In genomic region chr15:64897345-64897985, GRCh38 we compare ENCODE assay signal across 8 cellular contexts. TPM values are rescaled to one million over a fixed set of nuclear protein-coding genes. Genes with fewer than 3 reads are reported as not detected.
DNase-seq lines count a peak whose midpoint lies in the region; ATAC-seq and TF ChIP-seq lines count a peak whose summit lies in the region.

No MANE protein-coding gene starts in this region.

- no peak overlapping the region for H3K27ac ChIP-seq in CD8-positive, alpha-beta memory T cell (ENCODE audit: low read depth, low read length)
- H3K27ac ChIP-seq in SJSA1 (peak overlapping the region; percentile 56; the same call in 1 of the 2 replicates), esophagus muscularis mucosa (replicated peaks in 1 of 4) (peak overlapping the region; percentile 73 to 81 (median 78)), neutrophil (peak overlapping the region; percentile 97)

- H3K27me3 Mint-ChIP-seq in CD8-positive, alpha-beta memory T cell, result no peaks in the 10 kb centered on the region

- no peaks in the 10 kb centered on the region for H3K27me3 ChIP-seq in CD8-positive, alpha-beta memory T cell (ENCODE audit: insufficient read depth, low read length, poor library complexity, severe bottlenecking)
- no peaks in the 10 kb centered on the region for H3K27me3 ChIP-seq in SJSA1 (replicated peaks)
- H3K27me3 ChIP-seq in esophagus muscularis mucosa, result no peaks in the 10 kb centered on the region
- H3K27me3 ChIP-seq in neutrophil, result no peaks in the 10 kb centered on the region

- H3K4me1 ChIP-seq in CD8-positive, alpha-beta memory T cell (ENCODE audit: insufficient read depth, low read length), result peaks cover 55% of the 10 kb centered on the region
- H3K4me1 ChIP-seq in SJSA1 (replicated peaks) (peaks cover 48% of the 10 kb centered on the region), esophagus muscularis mucosa (peaks cover 58 to 62% (median 59%) of the 10 kb centered on the region in 4 donors), neutrophil (ENCODE audit: control insufficient read depth in 1 of 2, insufficient read depth in 1 of 2, low read depth in 1 of 2, low read length in 1 of 2) (peaks cover 65 to 70% of the 10 kb centered on the region in 2 experiments)

- no peak for ATAC-seq in GM18858 (IDR thresholded peaks at IDR 0.05; ENCODE audit: unreplicated experiment)

- no peak overlapping the region for H3K4me3 ChIP-seq in CD8-positive, alpha-beta memory T cell (ENCODE audit: low read length)
- no peak overlapping the region for H3K4me3 ChIP-seq in SJSA1
- no peak overlapping the region for H3K4me3 ChIP-seq in esophagus muscularis mucosa
- peak overlapping the region in 1 of 2 experiments; percentile 25 for H3K4me3 ChIP-seq in neutrophil (ENCODE audit: low read depth in 1 of 2, low read length in 1 of 2)

- peaks cover 0 to 8% (median 6%) of the 10 kb centered on the region in 3 donors for H3K36me3 Mint-ChIP-seq in CD8-positive, alpha-beta memory T cell

- no peak for DNase-seq in CD8-positive, alpha-beta memory T cell
- DNase-seq in SJSA1 (ENCODE audit: low read depth in 1 of 2, low spot score in 2 of 2) (peak in 1 of 2 experiments; percentile 27), esophagus muscularis mucosa (ENCODE audit: extremely low spot score) (no peak), NCI-H187 (lab: John Stamatoyannopoulos, UW) (no peak), NCI-H526 (lab: John Stamatoyannopoulos, UW) (no peak)
- DNase-seq in activated naive CD4-positive, alpha-beta T cell treated with anti-CD3 and anti-CD28 coated beads, Interleukin-2, amount 50 U/mL, for 16 hours, result no peak

- H3K27ac Mint-ChIP-seq in CD8-positive, alpha-beta memory T cell, result peak overlapping the region; percentile 2 to 96 (median 72)

- CTCF ChIA-PET in CD8-positive, alpha-beta memory T cell (lab: Charles Lee), result interaction anchor here (1.5 to 5.7 kb wide), 3 partner anchors 8 to 170 kb away, joined by 3 to 62 read pairs (median 4); no protein-coding TSS in a partner anchor

- no peak for TF ChIP-seq EP300 in esophagus muscularis mucosa (IDR thresholded peaks at IDR 0.05)

- TF ChIP-seq CTCF in esophagus muscularis mucosa (IDR thresholded peaks at IDR 0.05) (no peak), neutrophil (IDR thresholded peaks at IDR 0.05) (no peak)

- intact Hi-C loops in esophagus muscularis mucosa (cut with DNase I), result no loop called here

- POLR2A ChIA-PET in CD8-positive, alpha-beta memory T cell (lab: Charles Lee), result no interaction called here

- H3K36me3 ChIP-seq in CD8-positive, alpha-beta memory T cell (ENCODE audit: insufficient read depth, low read length), result no peaks in the 10 kb centered on the region
- no peaks in the 10 kb centered on the region for H3K36me3 ChIP-seq in SJSA1
- no peaks in the 10 kb centered on the region for H3K36me3 ChIP-seq in esophagus muscularis mucosa
- H3K36me3 ChIP-seq in neutrophil, result no peaks in the 10 kb centered on the region

- WGBS in esophagus muscularis mucosa, result 61% methylated on average over 4 of the region's 6 CpGs

- peak overlapping the region in 2 of 7 donors; percentile 26 to 59 for H3K4me3 Mint-ChIP-seq in CD8-positive, alpha-beta memory T cell

- TF ChIP-seq POLR2A in esophagus muscularis mucosa (IDR thresholded peaks at IDR 0.05; ENCODE audit: low read depth), result no peak

- peaks cover 61 to 74% (median 72%) of the 10 kb centered on the region in 3 donors for H3K4me1 Mint-ChIP-seq in CD8-positive, alpha-beta memory T cell

- peaks cover 4% of the 10 kb centered on the region for H3K9me3 ChIP-seq in CD8-positive, alpha-beta memory T cell (ENCODE audit: low read length)
- H3K9me3 ChIP-seq in SJSA1 (replicated peaks), result peaks cover 5% of the 10 kb centered on the region; the same call in 1 of the 2 replicates
- H3K9me3 ChIP-seq in esophagus muscularis mucosa, result peaks cover 8 to 14% (median 13%) of the 10 kb centered on the region in 4 donors
- no peaks in the 10 kb centered on the region for H3K9me3 ChIP-seq in neutrophil

- peaks cover 0 to 6% (median 3%) of the 10 kb centered on the region in 5 donors for H3K9me3 Mint-ChIP-seq in CD8-positive, alpha-beta memory T cell

RNA-seq across cellular contexts. Expression of gene ANKDD1A, which starts 14.2 kb away (rescaled TPM):
- total RNA-seq in CD8-positive, alpha-beta memory T cell, result 1 to 10 TPM; 3.0 TPM
- 2.4 TPM for polyA plus RNA-seq in CD8-positive, alpha-beta memory T cell
- 1.3 and 3.3 TPM in 2 replicates for total RNA-seq in SJSA1 (2014; rRNA removed; shearing (Covaris generic))
- 10 to 100 TPM in 3 of 4 donors, 1 to 10 TPM in 1; 10.0 to 14.7 (median 11.0) TPM for total RNA-seq in esophagus muscularis mucosa

RNA-seq across cellular contexts. Expression of gene PLEKHO2, which starts 55.8 kb away (rescaled TPM):
- 10 to 100 TPM; 15.8 to 16.1 TPM for total RNA-seq in CD8-positive, alpha-beta memory T cell
- 33.3 TPM for polyA plus RNA-seq in CD8-positive, alpha-beta memory T cell
- total RNA-seq in SJSA1 (2014; rRNA removed; shearing (Covaris generic)), result 21.4 and 21.7 TPM in 2 replicates
- total RNA-seq in esophagus muscularis mucosa, result 100 to 1,000 TPM in 1 of 4 donors, 10 to 100 TPM in 3; 41.5 to 103 (median 51.2) TPM
